In the genomic region with DNA sequence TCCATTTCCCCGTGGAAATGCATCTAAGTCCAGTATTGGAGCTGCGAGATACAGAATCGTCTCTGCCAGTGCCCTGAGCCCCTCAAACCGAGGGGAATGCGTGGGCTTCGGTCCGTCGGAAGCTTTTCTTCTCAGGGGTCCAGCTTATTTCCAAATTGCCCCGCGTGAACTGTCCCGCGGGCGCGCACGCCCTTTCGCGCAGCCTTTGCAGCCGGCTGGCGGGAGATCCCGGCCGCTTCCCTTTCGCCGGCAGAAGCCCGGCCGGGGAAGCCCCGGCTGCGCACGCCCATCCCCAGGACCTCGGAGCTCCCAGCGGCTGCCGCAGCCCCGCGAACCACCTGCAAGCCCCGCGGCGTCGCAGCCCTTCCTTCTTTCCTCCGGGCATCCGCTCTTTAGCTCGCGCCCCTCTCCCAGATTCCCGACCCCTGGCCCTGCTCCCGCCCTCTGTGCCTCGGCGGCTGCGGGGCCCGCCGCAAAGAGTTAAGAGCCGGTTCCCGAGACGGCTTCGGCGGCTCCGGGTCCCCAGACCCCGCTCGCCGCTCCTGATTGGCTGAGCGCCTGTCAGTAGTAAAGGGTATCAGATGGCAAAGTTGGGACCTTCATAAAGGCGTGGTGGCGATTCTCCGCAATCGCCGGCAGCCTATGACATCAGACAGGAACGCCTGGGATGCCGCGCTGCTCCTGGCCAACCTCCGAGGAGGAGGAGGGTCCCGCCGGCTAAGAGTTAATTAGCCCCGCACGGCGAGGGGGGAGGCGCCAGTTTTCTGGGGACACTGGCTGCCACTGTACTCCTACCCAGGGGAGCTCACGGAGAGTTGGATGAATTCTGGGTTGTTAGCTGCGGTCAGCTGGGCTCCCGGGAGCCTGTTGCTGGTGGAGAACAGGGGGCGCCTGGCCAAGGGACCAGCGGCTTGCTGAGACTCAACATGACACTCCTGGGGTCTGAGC, we compare ENCODE assay signal across 8 cellular contexts. TPM values are rescaled to one million over a fixed set of nuclear protein-coding genes. Genes with fewer than 3 reads are reported as not detected.
DNase-seq lines count a peak whose midpoint lies in the region; ATAC-seq, FAIRE-seq and TF ChIP-seq lines count a peak whose summit lies in the region.

TSS of gene MYOCD (plus strand) at position 628 of the 948 bp plus-strand sequence. CDS start at position 927, 299 bp downstream.

- no peak for ATAC-seq in stimulated activated naive B cell treated with anti-CD40 and anti-IgM and Interleukin-4, amounts not matched to agents 10 μg/mL and 1 μg/mL and 100 μg/mL, for 72 hours (replicated peaks)

- H3K9me3 ChIP-seq in left ventricle myocardium inferior (replicated peaks): no peaks in the 10 kb centered on the region

- no peak within 1 kb of the TSS for H3K27ac Mint-ChIP-seq in stimulated activated naive B cell treated with anti-CD40 and anti-IgM and Interleukin-4, amounts not matched to agents 10 μg/mL and 1 μg/mL and 100 μg/mL, for 72 hours

- FAIRE-seq in D721Med (lab: Jason Lieb, UNC): no peak

- peak within 1 kb of the TSS; percentile 80 for H3K27ac ChIP-seq in left ventricle myocardium inferior (replicated peaks)
- peak within 1 kb of the TSS; percentile 89 for H3K27ac ChIP-seq in rectal smooth muscle tissue (ENCODE audit: low read depth, low read length)

- no peaks in the 10 kb centered on the region for H3K9me3 Mint-ChIP-seq in stimulated activated naive B cell treated with anti-CD40 and anti-IgM and Interleukin-4, amounts not matched to agents 10 μg/mL and 1 μg/mL and 100 μg/mL, for 72 hours

- H3K27me3 Mint-ChIP-seq in stimulated activated naive B cell treated with anti-CD40 and anti-IgM and Interleukin-4, amounts not matched to agents 10 μg/mL and 1 μg/mL and 100 μg/mL, for 72 hours: peaks cover 52 to 78% of the 10 kb centered on the region in 2 donors

- H3K36me3 Mint-ChIP-seq in stimulated activated naive B cell treated with anti-CD40 and anti-IgM and Interleukin-4, amounts not matched to agents 10 μg/mL and 1 μg/mL and 100 μg/mL, for 72 hours: no peaks in the 10 kb centered on the region

- no peak for TF ChIP-seq CTCF in GM06990 (IDR thresholded peaks at IDR 0.05; ENCODE audit: insufficient read depth, low read length, poor library complexity, severe bottlenecking)
- TF ChIP-seq CTCF in left ventricle myocardium inferior (IDR thresholded peaks at IDR 0.05; ENCODE audit: borderline replicate concordance): no peak
- TF ChIP-seq CTCF in D721Med (IDR thresholded peaks at IDR 0.05; ENCODE audit: insufficient read depth, missing control alignments): no peak

- H3K4me1 ChIP-seq in left ventricle myocardium inferior: peaks cover 30% of the 10 kb centered on the region
- peaks cover 3% of the 10 kb centered on the region for H3K4me1 ChIP-seq in rectal smooth muscle tissue (ENCODE audit: control insufficient read depth, insufficient read depth, low read length)

- H3K27me3 ChIP-seq in GM06990 (replicated peaks; ENCODE audit: control insufficient read depth, insufficient read depth, low read length) (peaks cover 1% of the 10 kb centered on the region), left ventricle myocardium inferior (ENCODE audit: low read depth) (peaks cover 36% of the 10 kb centered on the region), rectal smooth muscle tissue (ENCODE audit: control insufficient read depth, insufficient read depth, low read length) (peaks cover 2% of the 10 kb centered on the region)

- DNase-seq in GM06990 (ENCODE audit: extremely low read depth, insufficient read length) (peak; percentile 18), SK-N-DZ (ENCODE audit: low spot score) (peak; percentile 44), left ventricle myocardium inferior (peak; percentile 46), D721Med (ENCODE audit: insufficient read length, low spot score) (no peak), medulla oblongata (ENCODE audit: extremely low spot score) (no peak)
- no peak for DNase-seq in activated effector memory CD4-positive, alpha-beta T cell treated with Interleukin-2 at 50 U/mL for 16 hours
- no peak for DNase-seq in stimulated activated naive B cell treated with anti-CD40 and anti-IgM and Interleukin-4, amounts not matched to agents 10 μg/mL and 1 μg/mL and 100 μg/mL, for 72 hours

- no peaks in the 10 kb centered on the region for H3K4me1 Mint-ChIP-seq in stimulated activated naive B cell treated with anti-CD40 and anti-IgM and Interleukin-4, amounts not matched to agents 10 μg/mL and 1 μg/mL and 100 μg/mL, for 72 hours

- H3K9ac ChIP-seq in rectal smooth muscle tissue (ENCODE audit: low read length): peak within 1 kb of the TSS; percentile 14

- H3K4me3 Mint-ChIP-seq in stimulated activated naive B cell treated with anti-CD40 and anti-IgM and Interleukin-4, amounts not matched to agents 10 μg/mL and 1 μg/mL and 100 μg/mL, for 72 hours: peak within 1 kb of the TSS in 1 of 2 donors; percentile 10

- H3K4me3 ChIP-seq in GM06990 (replicated peaks; ENCODE audit: low read depth, low read length) (peak within 1 kb of the TSS; percentile 45), left ventricle myocardium inferior (peak within 1 kb of the TSS; percentile 75), rectal smooth muscle tissue (ENCODE audit: low read length) (peak within 1 kb of the TSS; percentile 69)

- intact Hi-C loops in left ventricle myocardium inferior (cut with micrococcal nuclease): loop anchor here (5.0 to 10.0 kb wide), 2 partner anchors 118 to 411 kb away; no protein-coding TSS in a partner anchor

- H3K36me3 ChIP-seq in GM06990 (ENCODE audit: control insufficient read depth, insufficient read depth, low read length) (no peaks in the 10 kb centered on the region), left ventricle myocardium inferior (no peaks in the 10 kb centered on the region), rectal smooth muscle tissue (ENCODE audit: control insufficient read depth, insufficient read depth, low read length) (no peaks in the 10 kb centered on the region)

RNA-seq across cellular contexts. Expression of gene MYOCD, which starts in this region (rescaled TPM):
- polyA plus RNA-seq in SK-N-DZ (2014; cell fraction: cytosol; rRNA removed): not detected in 2 replicates
- not detected in 2 replicates for polyA plus RNA-seq in SK-N-DZ (2014; cell fraction: nucleus; rRNA removed)
- 57.3 TPM for total RNA-seq in left ventricle myocardium inferior

Comparison
In these comparisons a context has a peak if more than half of its experiments do, and no peak if none do; other contexts are left out.
1. DNase-seq: peak in GM06990 (single experiment), SK-N-DZ (single experiment) and left ventricle myocardium inferior (single experiment); none in D721Med (single experiment), activated effector memory CD4-positive, alpha-beta T cell treated with Interleukin-2 at 50 U/mL for 16 hours (single experiment), medulla oblongata (single experiment) and stimulated activated naive B cell treated with anti-CD40 and anti-IgM and Interleukin-4, amounts not matched to agents 10 μg/mL and 1 μg/mL and 100 μg/mL, for 72 hours (single experiment).
2. Peak in every context shown above with its lines, with median percentiles within 50 percentile points of each other: H3K4me3 ChIP-seq.